26 cellular contexts compared by ENCODE assay signal in the genomic region with DNA sequence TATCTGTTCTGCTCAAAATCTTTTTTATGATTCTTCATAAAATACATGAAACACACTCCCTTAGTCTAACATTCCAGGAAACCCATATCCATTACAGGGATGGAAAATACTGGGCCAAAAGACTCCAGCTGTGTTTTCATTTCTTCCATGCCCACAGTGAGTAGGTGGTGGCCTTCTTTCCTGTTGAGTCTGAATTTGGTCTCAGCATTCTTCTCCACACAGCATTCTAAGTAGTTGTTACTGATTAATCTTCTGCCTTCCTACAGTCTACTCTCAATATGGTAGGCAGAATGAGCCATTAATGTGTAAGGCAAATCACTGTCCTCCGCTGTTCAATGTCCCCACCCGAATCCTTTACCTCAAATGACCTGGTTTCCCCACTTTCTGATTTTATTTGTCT.
"Had no signal": no experiment of that assay in that cellular context is flagged by ENCODE, and none has a peak within 500 bp of the region (broad histone marks: within the 10 kb centered on the region; RNA-seq: fewer than 3 reads in every experiment).

No MANE protein-coding gene starts in this region.

- H3K4me3 ChIP-seq: adrenal gland, esophagus muscularis mucosa, left lung, lower lobe of right lung, ovary, testis had no signal

- H3K4me1 ChIP-seq: adrenal gland, esophagus muscularis mucosa, left lung, lower lobe of right lung, testis had no signal

- H3K9me3 ChIP-seq: adrenal gland, esophagus muscularis mucosa, left lung, lower lobe of right lung, ovary, testis had no signal

- H3K36me3 ChIP-seq: adrenal gland, esophagus muscularis mucosa, left lung, lower lobe of right lung, ovary had no signal

- H3K27me3 ChIP-seq: adrenal gland, esophagus muscularis mucosa, left lung, ovary, testis had no signal

- H3K27ac ChIP-seq: adrenal gland, esophagus muscularis mucosa, left lung, lower lobe of right lung, ovary, testis, VCaP had no signal

- ATAC-seq: left lung, lower lobe of right lung, sciatic nerve had no signal

- DNase-seq: activated CD4-positive, alpha-beta T cell treated with anti-CD3 and anti-CD28 coated beads for 4 hours; activated CD4-positive, alpha-beta T cell treated with anti-CD3 and anti-CD28 coated beads, Interleukin-2, amount 50 U/mL, for 4 hours; activated effector memory CD4-positive, alpha-beta T cell treated with Interleukin-2 at 50 U/mL for 16 hours; activated naive CD4-positive, alpha-beta T cell treated with Interleukin-2 at 50 U/mL for 16 hours; adrenal gland; aorta; caudate nucleus; dermis blood vessel endothelial cell; effector CD4-positive, alpha-beta T cell; foreskin melanocyte; kidney glomerular epithelial cell; left lung; lower lobe of right lung; mesendoderm; ovary; retina; small intestine; stimulated activated CD4-positive, alpha-beta T cell treated with anti-CD3 and anti-CD28 coated beads, Interleukin-1b, Interleukin-23, amount 100 ng/mL, for 48 hours; stimulated activated naive CD4-positive, alpha-beta T cell treated with Interleukin-2 at 50 U/mL for 16 hours; SW 1271; T-helper 9 cell; testis; trophoblast cell had no signal
